In the genomic region with DNA sequence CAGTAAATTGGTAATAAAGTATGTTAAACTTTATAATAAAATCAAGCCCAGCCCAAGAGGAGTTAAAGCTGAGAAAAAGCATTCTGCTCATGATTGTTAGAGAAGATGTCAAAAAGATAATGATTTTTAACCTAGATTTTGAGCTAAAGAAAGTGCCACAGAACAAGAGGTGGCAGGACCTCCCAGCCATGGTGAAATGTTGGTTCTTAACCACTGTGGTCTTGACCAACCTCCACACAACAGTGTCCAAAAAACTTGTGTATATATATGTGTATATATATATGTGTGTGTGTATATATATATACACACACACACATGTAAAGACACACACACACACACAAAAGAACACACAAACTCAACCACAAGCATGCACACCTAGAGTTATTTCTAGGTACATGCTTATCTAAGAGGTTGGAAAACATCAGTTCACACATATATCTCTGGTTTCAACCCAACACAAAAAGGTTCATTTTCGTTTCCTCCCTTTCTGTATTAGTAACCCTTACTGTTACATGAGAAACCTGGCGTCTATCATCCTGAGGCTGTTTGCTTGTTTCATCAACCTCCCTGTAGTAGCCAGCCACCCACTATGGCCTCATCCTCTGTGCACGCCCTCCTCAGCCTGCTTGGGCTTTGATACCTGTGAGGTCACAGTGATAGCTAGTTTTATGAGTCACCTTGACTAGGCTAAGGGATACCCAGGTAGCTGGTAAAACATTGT, we compare ENCODE assay signal across 8 cellular contexts.
A peak's percentile ranks its signal among the peaks of the same experiment; 100 is the strongest.
DNase-seq lines count a peak whose midpoint lies in the region; ATAC-seq and TF ChIP-seq lines count a peak whose summit lies in the region.

No MANE protein-coding gene starts in this region.

- H3K4me3 Mint-ChIP-seq in immature natural killer cell = peak overlapping the region; percentile 44 to 77 (median 62)
- H3K4me3 Mint-ChIP-seq in nephron progenitor cell = no peak overlapping the region

- 92% methylated on average over 3 of the region's 3 CpGs for WGBS in right cardiac atrium

- peak overlapping the region; percentile 74 to 90 (median 83) for H3K27ac Mint-ChIP-seq in immature natural killer cell
- no peak overlapping the region for H3K27ac Mint-ChIP-seq in nephron progenitor cell

- no peak overlapping the region for H3K27ac ChIP-seq in right cardiac atrium (ENCODE audit: low read length)

- no peaks in the 10 kb centered on the region for H3K4me1 ChIP-seq in right cardiac atrium (ENCODE audit: control insufficient read depth, insufficient read depth, low read length)

- no peak for TF ChIP-seq CTCF in nephron progenitor cell (IDR thresholded peaks at IDR 0.05)

- DNase-seq in immature natural killer cell (peak; percentile 16 to 47 (median 40)), right cardiac atrium (no peak), NCI-H1436 treated with DMSO at 0.1 percent for 48 hours (lab: John Stamatoyannopoulos, UW) (no peak), nephron progenitor cell (no peak), posterior vena cava (ENCODE audit: low spot score) (no peak)

- H3K27me3 Mint-ChIP-seq in immature natural killer cell (ENCODE audit: low read depth in 3 of 3) = peaks cover 0 to 1% (median 0%) of the 10 kb centered on the region in 3 donors
- peaks cover 3% of the 10 kb centered on the region for H3K27me3 Mint-ChIP-seq in nephron progenitor cell (ENCODE audit: low read depth, poor library complexity)

- no peaks in the 10 kb centered on the region for H3K27me3 ChIP-seq in right cardiac atrium (ENCODE audit: control insufficient read depth, insufficient read depth)

- H3K9me3 Mint-ChIP-seq in immature natural killer cell = no peaks in the 10 kb centered on the region
- no peaks in the 10 kb centered on the region for H3K9me3 Mint-ChIP-seq in nephron progenitor cell

- peak; percentile 96 for ATAC-seq in GM18517 (IDR thresholded peaks at IDR 0.05; ENCODE audit: unreplicated experiment)
- ATAC-seq in GM21515 (IDR thresholded peaks at IDR 0.05; ENCODE audit: unreplicated experiment) = peak; percentile 92
- ATAC-seq in HG03439 (IDR thresholded peaks at IDR 0.05; ENCODE audit: unreplicated experiment) = peak; percentile 97
- no peak for ATAC-seq in right cardiac atrium

- peaks cover 2 to 12% (median 7%) of the 10 kb centered on the region in 3 donors for H3K36me3 Mint-ChIP-seq in immature natural killer cell
- no peaks in the 10 kb centered on the region for H3K36me3 Mint-ChIP-seq in nephron progenitor cell (ENCODE audit: low read depth)

- H3K4me1 Mint-ChIP-seq in immature natural killer cell (peaks cover 56 to 80% of the 10 kb centered on the region in 2 donors), nephron progenitor cell (no peaks in the 10 kb centered on the region)

- intact Hi-C loops in right cardiac atrium (cut with DNase I) (no loop called here), posterior vena cava (cut with DNase I) (no loop called here)

- H3K9me3 ChIP-seq in right cardiac atrium (ENCODE audit: control insufficient read depth, low read length) = no peaks in the 10 kb centered on the region

- no peak overlapping the region for H3K4me3 ChIP-seq in right cardiac atrium (ENCODE audit: low read length)

Comparison
In these comparisons a context has a peak if more than half of its experiments do, and no peak if none do; other contexts are left out.
1. ATAC-seq: peak in GM18517 (single experiment), GM21515 (single experiment) and HG03439 (single experiment); none in right cardiac atrium (0 of 2).
2. DNase-seq: peak in immature natural killer cell (3 of 3); none in right cardiac atrium (0 of 3), NCI-H1436 treated with DMSO at 0.1 percent for 48 hours (single experiment), nephron progenitor cell (single experiment) and posterior vena cava (single experiment).